8 cellular contexts compared by ENCODE assay signal in the genomic region with DNA sequence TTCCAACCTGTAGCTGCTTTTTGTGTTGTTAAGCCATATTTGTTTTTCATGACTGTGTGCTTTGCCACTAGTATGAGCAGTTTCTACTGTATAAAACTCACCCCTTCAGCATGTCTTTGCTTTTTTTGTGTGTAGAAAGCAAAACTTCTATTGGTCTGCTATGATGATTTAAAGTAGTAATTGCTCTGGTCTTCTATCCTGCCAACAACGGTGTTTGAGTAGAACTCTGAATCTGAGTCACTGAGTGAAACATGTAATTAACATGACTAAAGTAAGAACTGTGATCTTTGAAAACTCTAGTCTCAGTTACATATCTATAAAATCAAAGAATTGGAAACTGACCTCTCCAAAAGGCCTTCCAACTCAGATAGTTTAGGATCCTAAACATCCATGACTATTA.
DNase-seq lines count a peak whose midpoint lies in the region; ATAC-seq and TF ChIP-seq lines count a peak whose summit lies in the region.

No MANE protein-coding gene starts in this region.

- H3K27me3 Mint-ChIP-seq in activated T-helper 17 cell treated with anti-CD3 and anti-CD28 coated beads, Interleukin-2, amount 50 U/mL, for 72 hours, result no peaks in the 10 kb centered on the region
- H3K27me3 Mint-ChIP-seq in stimulated activated naive CD8-positive, alpha-beta T cell treated with anti-CD3 and anti-CD28 coated beads, Interleukin-15, amount 100 ng/mL, for 72 hours, result no peaks in the 10 kb centered on the region

- H3K27me3 ChIP-seq in heart right ventricle, result peaks cover 0 to 4% (median 0%) of the 10 kb centered on the region in 7 donors

- peak overlapping the region; percentile 80 for H3K27ac Mint-ChIP-seq in activated T-helper 17 cell treated with anti-CD3 and anti-CD28 coated beads, Interleukin-2, amount 50 U/mL, for 72 hours
- no peak overlapping the region for H3K27ac Mint-ChIP-seq in stimulated activated naive CD8-positive, alpha-beta T cell treated with anti-CD3 and anti-CD28 coated beads, Interleukin-15, amount 100 ng/mL, for 72 hours

- no peaks in the 10 kb centered on the region for H3K9me3 ChIP-seq in heart right ventricle

- peak; percentile 85 to 86 for ATAC-seq in activated CD4-positive, CD25-positive, alpha-beta regulatory T cell treated with anti-CD3 and anti-CD28 coated beads, Interleukin-2, amount 50 U/mL, for 24 hours
- ATAC-seq in HG02852 (IDR thresholded peaks at IDR 0.05; ENCODE audit: unreplicated experiment), result peak; percentile 64
- peak; percentile 77 for ATAC-seq in activated T-helper 17 cell treated with anti-CD3 and anti-CD28 coated beads, Interleukin-2, amount 50 U/mL, for 72 hours (replicated peaks)
- peak; percentile 95 for ATAC-seq in stimulated activated naive CD8-positive, alpha-beta T cell treated with anti-CD3 and anti-CD28 coated beads, Interleukin-15, amount 100 ng/mL, for 72 hours
- no peak for ATAC-seq in heart right ventricle
- ATAC-seq in GM19324 (IDR thresholded peaks at IDR 0.05; ENCODE audit: low FRiP score, unreplicated experiment), result no peak

- peaks cover 19% of the 10 kb centered on the region for H3K4me1 Mint-ChIP-seq in activated T-helper 17 cell treated with anti-CD3 and anti-CD28 coated beads, Interleukin-2, amount 50 U/mL, for 72 hours
- peaks cover 32% of the 10 kb centered on the region for H3K4me1 Mint-ChIP-seq in stimulated activated naive CD8-positive, alpha-beta T cell treated with anti-CD3 and anti-CD28 coated beads, Interleukin-15, amount 100 ng/mL, for 72 hours

- no peaks in the 10 kb centered on the region for H3K36me3 ChIP-seq in heart right ventricle

- H3K9me3 Mint-ChIP-seq in activated T-helper 17 cell treated with anti-CD3 and anti-CD28 coated beads, Interleukin-2, amount 50 U/mL, for 72 hours, result peaks cover 10% of the 10 kb centered on the region
- no peaks in the 10 kb centered on the region for H3K9me3 Mint-ChIP-seq in stimulated activated naive CD8-positive, alpha-beta T cell treated with anti-CD3 and anti-CD28 coated beads, Interleukin-15, amount 100 ng/mL, for 72 hours

- WGBS in heart right ventricle, 2 donors, result 88 to 100% methylated on average over 1 of the region's 1 CpG

- no peak for DNase-seq in activated CD4-positive, CD25-positive, alpha-beta regulatory T cell (lab: John Stamatoyannopoulos, UW)
- no peak for DNase-seq in stimulated activated naive CD8-positive, alpha-beta T cell treated with anti-CD3 and anti-CD28 coated beads, Interleukin-15, amount 100 ng/mL, for 72 hours
- DNase-seq in occipital lobe (lab: John Stamatoyannopoulos, UW) (no peak), heart right ventricle (no peak)

- no peaks in the 10 kb centered on the region for H3K4me1 ChIP-seq in heart right ventricle

- H3K4me3 Mint-ChIP-seq in activated T-helper 17 cell treated with anti-CD3 and anti-CD28 coated beads, Interleukin-2, amount 50 U/mL, for 72 hours, result peak overlapping the region; percentile 25
- peak overlapping the region in 1 of 2 donors; percentile 59 for H3K4me3 Mint-ChIP-seq in stimulated activated naive CD8-positive, alpha-beta T cell treated with anti-CD3 and anti-CD28 coated beads, Interleukin-15, amount 100 ng/mL, for 72 hours

- no peak overlapping the region for H3K27ac ChIP-seq in heart right ventricle

- intact Hi-C loops in heart right ventricle (cut with DNase I), result no loop called here

- peaks cover 6% of the 10 kb centered on the region for H3K36me3 Mint-ChIP-seq in activated T-helper 17 cell treated with anti-CD3 and anti-CD28 coated beads, Interleukin-2, amount 50 U/mL, for 72 hours (ENCODE audit: low read depth)

- H3K4me3 ChIP-seq in heart right ventricle, result no peak overlapping the region

- TF ChIP-seq CTCF in heart right ventricle (IDR thresholded peaks at IDR 0.05), result no peak

Comparison
In these comparisons a context has a peak if more than half of its experiments do, and no peak if none do; other contexts are left out.
1. ATAC-seq: peak in activated CD4-positive, CD25-positive, alpha-beta regulatory T cell treated with anti-CD3 and anti-CD28 coated beads, Interleukin-2, amount 50 U/mL, for 24 hours (2 of 2), HG02852 (single experiment), activated T-helper 17 cell treated with anti-CD3 and anti-CD28 coated beads, Interleukin-2, amount 50 U/mL, for 72 hours (single experiment) and stimulated activated naive CD8-positive, alpha-beta T cell treated with anti-CD3 and anti-CD28 coated beads, Interleukin-15, amount 100 ng/mL, for 72 hours (single experiment); none in heart right ventricle (0 of 8) and GM19324 (single experiment).